Comparison of ENCODE assay signal across 24 cellular contexts in the genomic region with DNA sequence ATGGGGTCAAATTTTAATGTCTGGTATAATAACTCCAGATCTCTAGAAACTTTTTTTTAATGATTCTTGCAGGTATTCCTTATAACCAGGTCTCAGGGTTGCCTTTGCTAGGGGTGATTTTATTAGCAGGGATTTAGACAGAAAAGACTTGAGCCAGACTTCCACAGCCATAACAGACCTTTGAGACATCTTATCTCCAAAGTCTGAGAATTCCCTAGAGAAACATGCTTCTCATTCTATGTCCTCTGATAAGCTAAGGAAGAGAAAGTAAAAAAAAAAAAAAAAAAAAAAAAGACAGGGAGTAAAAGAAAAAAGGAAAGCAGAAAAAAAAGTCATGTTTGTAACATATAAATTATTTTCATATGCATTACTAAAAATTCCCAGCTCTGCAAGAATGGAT.
DNase-seq lines count a peak whose midpoint lies in the region; ATAC-seq, FAIRE-seq and TF ChIP-seq lines count a peak whose summit lies in the region.
"Had no signal": no experiment of that assay in that cellular context is flagged by ENCODE, and none has a peak within 500 bp of the region (broad histone marks: within the 10 kb centered on the region; RNA-seq: fewer than 3 reads in every experiment).

No MANE protein-coding gene starts in this region.

- no peak overlapping the region for H2AFZ ChIP-seq in neuronal stem cell (ENCODE audit: low read length)

- no peak overlapping the region for H3K4me3 Mint-ChIP-seq in activated naive CD8-positive, alpha-beta T cell treated with anti-CD3 and anti-CD28 coated beads for 36 hours
- no peak overlapping the region for H3K4me3 Mint-ChIP-seq in activated naive CD8-positive, alpha-beta T cell treated with anti-CD3 and anti-CD28 coated beads, Interleukin-2, amount 50 U/mL, for 24 hours
- H3K4me3 Mint-ChIP-seq in mesothelial cell of epicardium = no peak overlapping the region
- H3K4me3 Mint-ChIP-seq: CD4-positive, CD25-positive, alpha-beta regulatory T cell had no signal

- H2AK5ac ChIP-seq in neuronal stem cell (ENCODE audit: low read depth, low read length) = no peak overlapping the region

- no peaks in the 10 kb centered on the region for H3K36me3 ChIP-seq in neuronal stem cell (replicated peaks in 1 of 2; ENCODE audit: control insufficient read depth in 2 of 2, insufficient read depth in 2 of 2, low read length in 2 of 2)
- no peaks in the 10 kb centered on the region for H3K36me3 ChIP-seq in A673 (ENCODE audit: insufficient read depth, low read length, poor library complexity, severe bottlenecking)
- H3K36me3 ChIP-seq: MG63, Peyer's patch had no signal

- DNase-seq in activated naive CD8-positive, alpha-beta T cell treated with anti-CD3 and anti-CD28 coated beads for 36 hours = no peak
- no peak for DNase-seq in activated naive CD8-positive, alpha-beta T cell treated with anti-CD3 and anti-CD28 coated beads, Interleukin-2, amount 50 U/mL, for 24 hours
- no peak for DNase-seq in mesothelial cell of epicardium (ENCODE audit: low spot score in 2 of 2, unreplicated experiment in 2 of 2)
- no peak for DNase-seq in neuronal stem cell (ENCODE audit: low spot score)
- no peak for DNase-seq in SK-N-DZ (ENCODE audit: low spot score)
- DNase-seq in A673 (ENCODE audit: low spot score) = no peak
- DNase-seq: CD4-positive, CD25-positive, alpha-beta regulatory T cell; HCEC 1CT; KG1; MG63; NCI-H1105 treated with DMSO at 0.1 percent for 48 hours; NCI-H146; NCI-H2029; NCI-H69; Peyer's patch; SHP77 treated with DMSO at 0.1 percent for 48 hours had no signal

- no peaks in the 10 kb centered on the region for H3K9me3 Mint-ChIP-seq in activated naive CD8-positive, alpha-beta T cell treated with anti-CD3 and anti-CD28 coated beads for 36 hours
- H3K9me3 Mint-ChIP-seq in activated naive CD8-positive, alpha-beta T cell treated with anti-CD3 and anti-CD28 coated beads, Interleukin-2, amount 50 U/mL, for 24 hours = no peaks in the 10 kb centered on the region
- H3K9me3 Mint-ChIP-seq in mesothelial cell of epicardium = no peaks in the 10 kb centered on the region

- TF ChIP-seq CTCF in mesothelial cell of epicardium (IDR thresholded peaks at IDR 0.05; ENCODE audit: unreplicated experiment) (no peak), A673 (conservative IDR thresholded peaks at IDR 0.05; ENCODE audit: low read depth, low read length) (no peak)

- H2BK5ac ChIP-seq in neuronal stem cell (ENCODE audit: low read length) = no peak overlapping the region

- H3K27me3 Mint-ChIP-seq in activated naive CD8-positive, alpha-beta T cell treated with anti-CD3 and anti-CD28 coated beads for 36 hours = no peaks in the 10 kb centered on the region
- no peaks in the 10 kb centered on the region for H3K27me3 Mint-ChIP-seq in activated naive CD8-positive, alpha-beta T cell treated with anti-CD3 and anti-CD28 coated beads, Interleukin-2, amount 50 U/mL, for 24 hours
- no peaks in the 10 kb centered on the region for H3K27me3 Mint-ChIP-seq in mesothelial cell of epicardium (ENCODE audit: low read depth)

- H3K27me3 ChIP-seq in neuronal stem cell (ENCODE audit: control insufficient read depth in 3 of 3, insufficient read depth in 3 of 3, low read depth in 1 of 3, low read length in 3 of 3) (peaks cover 0 to under 1% (median 0%) of the 10 kb centered on the region in 3 experiments), A673 (replicated peaks; ENCODE audit: insufficient read depth, low read depth, low read length, poor library complexity) (peaks cover 3% of the 10 kb centered on the region)
- H3K27me3 ChIP-seq: BLaER1, MG63, Peyer's patch had no signal

- ATAC-seq in activated naive CD8-positive, alpha-beta T cell treated with anti-CD3 and anti-CD28 coated beads, Interleukin-2, amount 50 U/mL, for 24 hours = no peak
- no peak for ATAC-seq in GM19467 (IDR thresholded peaks at IDR 0.05; ENCODE audit: unreplicated experiment)

- no peak overlapping the region for H2BK120ac ChIP-seq in neuronal stem cell (ENCODE audit: low read depth, low read length)

- BruUV-seq in A673 (replicated peaks; lab: Mats Ljungman, UMichigan) = no TSS peak

- H3K14ac ChIP-seq in neuronal stem cell (ENCODE audit: low read length) = no peak overlapping the region

- H3K4me1 Mint-ChIP-seq in activated naive CD8-positive, alpha-beta T cell treated with anti-CD3 and anti-CD28 coated beads for 36 hours = peaks cover 6% of the 10 kb centered on the region
- H3K4me1 Mint-ChIP-seq in activated naive CD8-positive, alpha-beta T cell treated with anti-CD3 and anti-CD28 coated beads, Interleukin-2, amount 50 U/mL, for 24 hours = peaks cover 6% of the 10 kb centered on the region
- H3K4me1 Mint-ChIP-seq in mesothelial cell of epicardium = peaks cover 36% of the 10 kb centered on the region
- H3K4me1 Mint-ChIP-seq: CD4-positive, CD25-positive, alpha-beta regulatory T cell had no signal

- H3K27ac ChIP-seq in neuronal stem cell (replicated peaks; ENCODE audit: low read length) = no peak overlapping the region
- H3K27ac ChIP-seq in A673 (ENCODE audit: low read depth, low read length, poor library complexity, severe bottlenecking) = no peak overlapping the region
- H3K27ac ChIP-seq: 22Rv1, BLaER1, Peyer's patch, SK-N-MC had no signal

- no peaks in the 10 kb centered on the region for H3K79me1 ChIP-seq in neuronal stem cell (ENCODE audit: low read depth, low read length)

- no peak overlapping the region for H2BK12ac ChIP-seq in neuronal stem cell (ENCODE audit: low read length)

- H4K91ac ChIP-seq in neuronal stem cell (ENCODE audit: low read depth, low read length, poor library complexity) = no peak overlapping the region

- H2BK15ac ChIP-seq in neuronal stem cell (ENCODE audit: low read length) = no peak overlapping the region

- no peak overlapping the region for H3K4me2 ChIP-seq in neuronal stem cell (ENCODE audit: insufficient read depth, low read length, poor library complexity, severe bottlenecking)
- H3K4me2 ChIP-seq: BLaER1 had no signal

- H3K4me3 ChIP-seq in neuronal stem cell (ENCODE audit: low read length in 2 of 2) (no peak overlapping the region), A673 (ENCODE audit: low read depth, low read length, poor library complexity, severe bottlenecking) (no peak overlapping the region)
- H3K4me3 ChIP-seq: BLaER1, MG63, Peyer's patch, SK-N-MC had no signal

- H3K36me3 Mint-ChIP-seq in activated naive CD8-positive, alpha-beta T cell treated with anti-CD3 and anti-CD28 coated beads for 36 hours = no peaks in the 10 kb centered on the region
- H3K36me3 Mint-ChIP-seq in activated naive CD8-positive, alpha-beta T cell treated with anti-CD3 and anti-CD28 coated beads, Interleukin-2, amount 50 U/mL, for 24 hours (ENCODE audit: low read depth) = no peaks in the 10 kb centered on the region
- H3K36me3 Mint-ChIP-seq in mesothelial cell of epicardium = no peaks in the 10 kb centered on the region
- H3K36me3 Mint-ChIP-seq: CD4-positive, CD25-positive, alpha-beta regulatory T cell had no signal

- H4K8ac ChIP-seq in neuronal stem cell (ENCODE audit: low read depth, low read length) = no peak overlapping the region

- no peak overlapping the region for H3K23ac ChIP-seq in neuronal stem cell (ENCODE audit: low read depth, low read length, poor library complexity)

- POLR2A ChIA-PET in A673 (lab: Charles Lee; ENCODE audit: low non-redundant PET) = no interaction called here

- intact Hi-C loops in A673 (cut with micrococcal nuclease; ENCODE audit: unreplicated experiment) = no loop called here

- H3K4me1 ChIP-seq in neuronal stem cell (ENCODE audit: control insufficient read depth in 2 of 2, insufficient read depth in 1 of 2, low read depth in 1 of 2, low read length in 2 of 2) = peaks cover 0 to 2% of the 10 kb centered on the region in 2 donors
- H3K4me1 ChIP-seq in A673 (ENCODE audit: insufficient read depth, low read length, poor library complexity, severe bottlenecking) = peaks cover 8% of the 10 kb centered on the region

- H3K27ac Mint-ChIP-seq in activated naive CD8-positive, alpha-beta T cell treated with anti-CD3 and anti-CD28 coated beads for 36 hours = peak overlapping the region; percentile 49
- no peak overlapping the region for H3K27ac Mint-ChIP-seq in activated naive CD8-positive, alpha-beta T cell treated with anti-CD3 and anti-CD28 coated beads, Interleukin-2, amount 50 U/mL, for 24 hours
- peak overlapping the region; percentile 87 for H3K27ac Mint-ChIP-seq in mesothelial cell of epicardium
- H3K27ac Mint-ChIP-seq: CD4-positive, CD25-positive, alpha-beta regulatory T cell had no signal

- peak; percentile 55 for FAIRE-seq in endometrium (lab: Jason Lieb, UNC)
- FAIRE-seq: D721Med, G401.6, H1 had no signal

- CTCF ChIA-PET in A673 (lab: Charles Lee) = no interaction called here

- no peak overlapping the region for H3K4ac ChIP-seq in neuronal stem cell (ENCODE audit: low read length)

- H3K9me3 ChIP-seq in neuronal stem cell (replicated peaks in 1 of 2; ENCODE audit: control insufficient read depth in 2 of 2, insufficient read depth in 1 of 2, low read depth in 1 of 2, low read length in 2 of 2) (peaks cover 0 to 2% of the 10 kb centered on the region in 2 donors), A673 (ENCODE audit: low read depth, low read length, poor library complexity, severe bottlenecking) (no peaks in the 10 kb centered on the region)
- H3K9me3 ChIP-seq: MG63, Peyer's patch had no signal

- H3K18ac ChIP-seq in neuronal stem cell (ENCODE audit: low read length) = no peak overlapping the region

- H3K9ac ChIP-seq in neuronal stem cell (ENCODE audit: low read depth, low read length, poor library complexity) = no peak overlapping the region
- H3K9ac ChIP-seq: BLaER1 had no signal
